Comparison of ENCODE assay signal across 8 cellular contexts in the genomic region with DNA sequence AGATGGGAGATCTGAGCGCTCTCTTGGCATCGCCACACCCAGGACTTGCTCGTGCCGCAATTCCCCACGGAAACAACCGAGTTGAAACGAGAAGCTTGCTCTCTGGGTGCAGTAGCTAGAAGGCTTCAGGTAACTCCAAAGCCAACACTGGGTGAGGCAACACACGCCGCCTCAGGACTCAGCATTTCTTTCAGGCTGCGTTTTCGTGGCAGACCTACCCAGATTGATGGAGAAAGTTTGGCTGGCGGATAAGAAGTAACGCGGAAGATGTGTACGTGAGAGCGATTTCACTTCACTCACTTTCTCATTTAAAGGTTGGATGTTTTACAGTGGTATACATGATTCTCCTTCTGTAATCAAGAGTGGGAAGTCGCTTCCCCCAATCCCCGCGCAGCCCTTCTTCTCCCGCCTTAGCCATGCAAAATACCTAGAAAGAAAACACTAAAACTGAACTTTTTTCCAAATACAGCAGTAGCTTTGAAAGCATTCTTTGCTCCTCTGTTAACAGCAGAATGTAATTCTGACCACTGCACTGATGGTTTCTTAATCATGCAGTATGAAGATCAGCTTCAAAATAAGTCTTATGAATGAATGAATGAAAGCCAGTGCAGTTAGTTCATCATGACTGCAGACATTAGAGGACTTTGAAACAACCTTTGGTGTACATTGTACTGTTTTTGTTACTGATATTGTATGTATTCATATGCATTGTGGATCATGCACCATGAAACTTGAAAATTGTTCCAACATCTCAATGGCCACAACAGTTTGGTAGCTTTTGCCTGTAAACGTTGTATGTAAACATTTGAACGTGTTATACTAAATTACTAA. TPM values are rescaled to one million over a fixed set of nuclear protein-coding genes. Genes with fewer than 3 reads are reported as not detected.
DNase-seq lines count a peak whose midpoint lies in the region; ATAC-seq and TF ChIP-seq lines count a peak whose summit lies in the region.

No MANE protein-coding gene starts in this region.

- H4K20me1 ChIP-seq in SU-DHL-6 (ENCODE audit: low read depth, low read length): no peaks in the 10 kb centered on the region

- peak overlapping the region; percentile 59 for H3K4me2 ChIP-seq in SU-DHL-6 (ENCODE audit: low read depth, low read length, poor library complexity, severe bottlenecking)

- peak overlapping the region; percentile 37 for H2AFZ ChIP-seq in SU-DHL-6 (ENCODE audit: low read depth, low read length, severe bottlenecking)

- TF ChIP-seq CTCF in SU-DHL-6 (IDR thresholded peaks at IDR 0.05; ENCODE audit: insufficient read depth, low read length, poor library complexity, severe bottlenecking) (no peak), lower leg skin (IDR thresholded peaks at IDR 0.05) (no peak)

- H3K9me3 ChIP-seq in SU-DHL-6 (ENCODE audit: insufficient read depth, low read length): no peaks in the 10 kb centered on the region

- H3K79me2 ChIP-seq in SU-DHL-6 (ENCODE audit: insufficient read depth, low read length): no peaks in the 10 kb centered on the region

- ATAC-seq in GM21447 (IDR thresholded peaks at IDR 0.05; ENCODE audit: unreplicated experiment): peak; percentile 24

- no peak for TF ChIP-seq POLR2A in lower leg skin (IDR thresholded peaks at IDR 0.05)

- no peaks in the 10 kb centered on the region for H3K36me3 ChIP-seq in SU-DHL-6 (ENCODE audit: low read length)

- intact Hi-C loops in lower leg skin (cut with DNase I; ENCODE audit: low total_unique reads): no loop called here

- WGBS in lower leg skin, 2 donors: 6 to 7% methylated on average over 22 of the region's 22 CpGs

- H3K9ac ChIP-seq in SU-DHL-6 (ENCODE audit: low read length): peak overlapping the region; percentile 21; the same call in 1 of the 2 replicates

- H3K27ac ChIP-seq in SU-DHL-6 (ENCODE audit: low read depth, low read length) (no peak overlapping the region), cingulate gyrus (ENCODE audit: low read depth, low read length) (peak overlapping the region; percentile 73), substantia nigra (ENCODE audit: low read depth, low read length, poor library complexity, severe bottlenecking) (peak overlapping the region; percentile 76)

- H3K9me2 ChIP-seq in SU-DHL-6 (replicated peaks; ENCODE audit: insufficient read depth, low read length): no peaks in the 10 kb centered on the region

- H3K4me3 ChIP-seq in SU-DHL-6 (ENCODE audit: insufficient read depth, low read length, poor library complexity, severe bottlenecking): peak overlapping the region; percentile 46
- peak overlapping the region; percentile 48 for H3K4me3 ChIP-seq in lower leg skin (ENCODE audit: low read depth, poor library complexity, severe bottlenecking)

- no peaks in the 10 kb centered on the region for H3K27me3 ChIP-seq in SU-DHL-6 (ENCODE audit: low read length)

- DNase-seq in ELF-1 (ENCODE audit: low read depth, low spot score): peak; percentile 52
- peak; percentile 82 for DNase-seq in HT-29 (ENCODE audit: low spot score)
- DNase-seq in lower leg skin (ENCODE audit: low spot score in 2 of 2): peak in 1 of 2 donors; percentile 18
- DNase-seq in substantia nigra (lab: John Stamatoyannopoulos, UW): peak in 3 of 49 donors; percentile 21 to 57 (median 52)
- no peak for DNase-seq in D341Med (ENCODE audit: low spot score)

- H3F3A ChIP-seq in SU-DHL-6 (ENCODE audit: insufficient read depth): no peaks in the 10 kb centered on the region

RNA-seq across cellular contexts. Expression of gene TNIK, which starts 1.1 kb away (rescaled TPM):
- 12.4 and 14.6 TPM in 2 replicates for total RNA-seq in HT-29 (2014; rRNA removed; shearing (Covaris generic))
- 1 to 10 TPM in 3 of 4 donors, under 1 TPM in 1; 0.72 to 4.7 (median 2.4) TPM for total RNA-seq in lower leg skin
